Comparison of ENCODE assay signal across 17 cellular contexts in genomic region chr3:112948346-112948838, GRCh38. TPM values are rescaled to one million over a fixed set of nuclear protein-coding genes. Genes with fewer than 3 reads are reported as not detected.
DNase-seq lines count a peak whose midpoint lies in the region; ATAC-seq and TF ChIP-seq lines count a peak whose summit lies in the region.
"Had no signal": no experiment of that assay in that cellular context is flagged by ENCODE, and none has a peak within 500 bp of the region (broad histone marks: within the 10 kb centered on the region; RNA-seq: fewer than 3 reads in every experiment).

No MANE protein-coding gene starts in this region.

- no TSS peak for BruUV-seq in PC-9 (replicated peaks; lab: Mats Ljungman, UMichigan)

- no peaks in the 10 kb centered on the region for H3K36me3 ChIP-seq in CD8-positive, alpha-beta T cell (ENCODE audit: insufficient read depth, low read length)
- no peaks in the 10 kb centered on the region for H3K36me3 ChIP-seq in GM23338 (ENCODE audit: insufficient read depth)
- H3K36me3 ChIP-seq in naive thymus-derived CD4-positive, alpha-beta T cell (ENCODE audit: control insufficient read depth in 2 of 3, insufficient read depth in 3 of 3, low read length in 3 of 3): peaks cover 0 to 4% (median 0%) of the 10 kb centered on the region in 3 experiments
- H3K36me3 ChIP-seq in PC-9 (ENCODE audit: low read depth): no peaks in the 10 kb centered on the region
- H3K36me3 ChIP-seq: BE2C had no signal

- H3K4me2 ChIP-seq in GM23338 (no peak overlapping the region), PC-9 (no peak overlapping the region)
- H3K4me2 ChIP-seq: A549 had no signal

- no peaks in the 10 kb centered on the region for H3K79me2 ChIP-seq in GM23338 (replicated peaks; ENCODE audit: insufficient read depth)
- H3K79me2 ChIP-seq in PC-9 (ENCODE audit: low read depth): no peaks in the 10 kb centered on the region

- in situ Hi-C loops in KBM-7 (cut with MboI; ENCODE audit: low pct_unique_long_range_greater_than_20kb, low sequenced_read_pairs): no loop called here

- peaks cover 18% of the 10 kb centered on the region for H3K4me1 Mint-ChIP-seq in CD8-positive, alpha-beta T cell (ENCODE audit: low read depth)
- H3K4me1 Mint-ChIP-seq in GM23338: peaks cover 6% of the 10 kb centered on the region; the same call in 2 of the 3 replicates
- H3K4me1 Mint-ChIP-seq in activated T-helper 17 cell treated with anti-CD3 and anti-CD28 coated beads, Interleukin-2, amount 50 U/mL, for 72 hours: peaks cover 15% of the 10 kb centered on the region
- peaks cover 0 to 53% (median 27%) of the 10 kb centered on the region in 7 donors for H3K4me1 Mint-ChIP-seq in naive thymus-derived CD4-positive, alpha-beta T cell
- H3K4me1 Mint-ChIP-seq in endothelial cell (ENCODE audit: unreplicated experiment): no peaks in the 10 kb centered on the region

- no peak for DNase-seq in CD8-positive, alpha-beta T cell
- peak; percentile 3 for DNase-seq in GM23338 (ENCODE audit: low spot score)
- DNase-seq in naive thymus-derived CD4-positive, alpha-beta T cell: no peak
- no peak for DNase-seq in KBM-7
- DNase-seq in PC-9: no peak
- no peak for DNase-seq in endothelial cell (ENCODE audit: low spot score)
- DNase-seq: BE2C, DMS53, HCEC 1CT, HFFc6 had no signal

- no peaks in the 10 kb centered on the region for H3K27me3 ChIP-seq in CD8-positive, alpha-beta T cell (ENCODE audit: insufficient read depth, low read length)
- no peaks in the 10 kb centered on the region for H3K27me3 ChIP-seq in GM23338 (ENCODE audit: insufficient read depth)
- no peaks in the 10 kb centered on the region for H3K27me3 ChIP-seq in naive thymus-derived CD4-positive, alpha-beta T cell (ENCODE audit: control insufficient read depth in 2 of 2, insufficient read depth in 2 of 2, low read length in 2 of 2)
- H3K27me3 ChIP-seq in PC-9 (ENCODE audit: insufficient read depth, low read depth): no peaks in the 10 kb centered on the region
- H3K27me3 ChIP-seq: BE2C had no signal

- CTCF ChIA-PET in CD8-positive, alpha-beta T cell (lab: Charles Lee): no interaction called here
- CTCF ChIA-PET in naive thymus-derived CD4-positive, alpha-beta T cell (lab: Charles Lee): no interaction called here
- CTCF ChIA-PET in PC-9 (lab: Charles Lee): no interaction called here

- H2AFZ ChIP-seq in GM23338 (no peak overlapping the region), PC-9 (no peak overlapping the region)

- no peak overlapping the region for H3K4me3 Mint-ChIP-seq in CD8-positive, alpha-beta T cell
- H3K4me3 Mint-ChIP-seq in GM23338 (no peak overlapping the region), endothelial cell (ENCODE audit: unreplicated experiment) (no peak overlapping the region)
- H3K4me3 Mint-ChIP-seq in activated T-helper 17 cell treated with anti-CD3 and anti-CD28 coated beads, Interleukin-2, amount 50 U/mL, for 72 hours: peak overlapping the region; percentile 34
- H3K4me3 Mint-ChIP-seq in naive thymus-derived CD4-positive, alpha-beta T cell: no peak overlapping the region
- H3K4me3 Mint-ChIP-seq: HFFc6 had no signal

- H3K9me3 ChIP-seq in CD8-positive, alpha-beta T cell (ENCODE audit: low read length): no peaks in the 10 kb centered on the region
- H3K9me3 ChIP-seq in naive thymus-derived CD4-positive, alpha-beta T cell (ENCODE audit: control insufficient read depth in 2 of 3, low read length in 3 of 3): no peaks in the 10 kb centered on the region
- no peaks in the 10 kb centered on the region for H3K9me3 ChIP-seq in PC-9 (ENCODE audit: insufficient read depth, low read depth)
- H3K9me3 ChIP-seq: BE2C had no signal

- no peak overlapping the region for H3K27ac ChIP-seq in CD8-positive, alpha-beta T cell (ENCODE audit: low read depth, low read length)
- no peak overlapping the region for H3K27ac ChIP-seq in GM23338 (ENCODE audit: low read depth)
- no peak overlapping the region for H3K27ac ChIP-seq in naive thymus-derived CD4-positive, alpha-beta T cell (ENCODE audit: low read depth, low read length)
- H3K27ac ChIP-seq in PC-9: no peak overlapping the region
- H3K27ac ChIP-seq: A549, C4-2B had no signal

- POLR2A ChIA-PET in CD8-positive, alpha-beta T cell (lab: Charles Lee): interaction anchor here (0.7 to 1.0 kb wide), 2 partner anchors 55 to 212 kb away, joined by 3 read pairs; no protein-coding TSS in a partner anchor
- POLR2A ChIA-PET in naive thymus-derived CD4-positive, alpha-beta T cell (lab: Charles Lee): no interaction called here
- POLR2A ChIA-PET in PC-9 (lab: Charles Lee; ENCODE audit: unreplicated experiment): interaction anchor here (0.6 kb wide), 1 partner anchor 11 kb away, joined by 3 read pairs; no protein-coding TSS in a partner anchor

- H3K9me3 Mint-ChIP-seq in CD8-positive, alpha-beta T cell: peaks cover 25% of the 10 kb centered on the region
- H3K9me3 Mint-ChIP-seq in GM23338: peaks cover 6% of the 10 kb centered on the region; the same call in 2 of the 3 replicates
- no peaks in the 10 kb centered on the region for H3K9me3 Mint-ChIP-seq in activated T-helper 17 cell treated with anti-CD3 and anti-CD28 coated beads, Interleukin-2, amount 50 U/mL, for 72 hours
- H3K9me3 Mint-ChIP-seq in naive thymus-derived CD4-positive, alpha-beta T cell: peaks cover 2 to 50% (median 19%) of the 10 kb centered on the region in 11 donors
- no peaks in the 10 kb centered on the region for H3K9me3 Mint-ChIP-seq in endothelial cell (ENCODE audit: unreplicated experiment)
- H3K9me3 Mint-ChIP-seq: HFFc6 had no signal

- H3K9me2 ChIP-seq in GM23338 (ENCODE audit: insufficient read depth): no peaks in the 10 kb centered on the region
- H3K9me2 ChIP-seq in PC-9 (ENCODE audit: insufficient read depth): no peaks in the 10 kb centered on the region

- H3F3A ChIP-seq in GM23338 (replicated peaks; ENCODE audit: low read depth) (no peaks in the 10 kb centered on the region), PC-9 (ENCODE audit: insufficient read depth, low read depth) (no peaks in the 10 kb centered on the region)

- peak overlapping the region; percentile 29 for H3K27ac Mint-ChIP-seq in CD8-positive, alpha-beta T cell
- H3K27ac Mint-ChIP-seq in GM23338 (no peak overlapping the region), endothelial cell (ENCODE audit: unreplicated experiment) (no peak overlapping the region)
- H3K27ac Mint-ChIP-seq in activated T-helper 17 cell treated with anti-CD3 and anti-CD28 coated beads, Interleukin-2, amount 50 U/mL, for 72 hours: peak overlapping the region; percentile 46
- H3K27ac Mint-ChIP-seq in naive thymus-derived CD4-positive, alpha-beta T cell: peak overlapping the region in 8 of 9 donors; percentile 16 to 80 (median 54)
- H3K27ac Mint-ChIP-seq: HFFc6 had no signal

- intact Hi-C loops in CD8-positive, alpha-beta T cell (cut with DNase I, micrococcal nuclease): no loop called here
- intact Hi-C loops in naive thymus-derived CD4-positive, alpha-beta T cell (cut with micrococcal nuclease): loop anchor here in 1 of 2 donors (5.0 kb wide), 1 partner anchor 41 kb away; no protein-coding TSS in a partner anchor
- intact Hi-C loops in PC-9 (cut with micrococcal nuclease; ENCODE audit: unreplicated experiment): no loop called here

- ATAC-seq in CD8-positive, alpha-beta T cell: no peak
- ATAC-seq in GM23338: peak; percentile 56
- no peak for ATAC-seq in activated T-helper 17 cell treated with anti-CD3 and anti-CD28 coated beads, Interleukin-2, amount 50 U/mL, for 72 hours (replicated peaks)
- no peak for ATAC-seq in naive thymus-derived CD4-positive, alpha-beta T cell
- ATAC-seq in GM18519 (IDR thresholded peaks at IDR 0.05; ENCODE audit: low FRiP score, unreplicated experiment): no peak
- ATAC-seq: A549, K562 had no signal

- TF ChIP-seq CTCF in CD8-positive, alpha-beta T cell (IDR thresholded peaks at IDR 0.05): no peak
- TF ChIP-seq CTCF in GM23338 (conservative IDR thresholded peaks at IDR 0.05; ENCODE audit: low read depth in 2 of 2): no peak
- no peak for TF ChIP-seq CTCF in PC-9 (conservative IDR thresholded peaks at IDR 0.05)
- no peak for TF ChIP-seq CTCF in endothelial cell (IDR thresholded peaks at IDR 0.05; ENCODE audit: unreplicated experiment)

- H4K20me1 ChIP-seq in GM23338 (replicated peaks; ENCODE audit: insufficient read depth) (no peaks in the 10 kb centered on the region), PC-9 (ENCODE audit: insufficient read depth) (no peaks in the 10 kb centered on the region)

- no peak overlapping the region for H3K4me3 ChIP-seq in CD8-positive, alpha-beta T cell (ENCODE audit: low read depth, low read length)
- no peak overlapping the region for H3K4me3 ChIP-seq in GM23338
- H3K4me3 ChIP-seq in naive thymus-derived CD4-positive, alpha-beta T cell (ENCODE audit: low read length): no peak overlapping the region
- no peak overlapping the region for H3K4me3 ChIP-seq in PC-9
- H3K4me3 ChIP-seq: A549, K562 had no signal

- peaks cover 46% of the 10 kb centered on the region for H3K36me3 Mint-ChIP-seq in CD8-positive, alpha-beta T cell
- H3K36me3 Mint-ChIP-seq in GM23338 (ENCODE audit: low read depth) (no peaks in the 10 kb centered on the region), endothelial cell (ENCODE audit: low read depth, unreplicated experiment) (no peaks in the 10 kb centered on the region)
- peaks cover 36% of the 10 kb centered on the region for H3K36me3 Mint-ChIP-seq in activated T-helper 17 cell treated with anti-CD3 and anti-CD28 coated beads, Interleukin-2, amount 50 U/mL, for 72 hours (ENCODE audit: low read depth)
- H3K36me3 Mint-ChIP-seq in naive thymus-derived CD4-positive, alpha-beta T cell: peaks cover 12 to 72% (median 60%) of the 10 kb centered on the region in 5 donors

- no peaks in the 10 kb centered on the region for H3K4me1 ChIP-seq in CD8-positive, alpha-beta T cell (ENCODE audit: insufficient read depth, low read length)
- H3K4me1 ChIP-seq in GM23338 (ENCODE audit: insufficient read depth) (no peaks in the 10 kb centered on the region), PC-9 (replicated peaks; ENCODE audit: insufficient read depth) (no peaks in the 10 kb centered on the region)
- no peaks in the 10 kb centered on the region for H3K4me1 ChIP-seq in naive thymus-derived CD4-positive, alpha-beta T cell (ENCODE audit: control insufficient read depth in 2 of 2, insufficient read depth in 2 of 2, low read length in 2 of 2)
- H3K4me1 ChIP-seq: A549, BE2C had no signal

- H3K27me3 Mint-ChIP-seq in CD8-positive, alpha-beta T cell (ENCODE audit: low read depth): no peaks in the 10 kb centered on the region
- H3K27me3 Mint-ChIP-seq in GM23338 (ENCODE audit: insufficient read depth, low read depth, poor library complexity): no peaks in the 10 kb centered on the region
- H3K27me3 Mint-ChIP-seq in activated T-helper 17 cell treated with anti-CD3 and anti-CD28 coated beads, Interleukin-2, amount 50 U/mL, for 72 hours: no peaks in the 10 kb centered on the region
- H3K27me3 Mint-ChIP-seq in naive thymus-derived CD4-positive, alpha-beta T cell: no peaks in the 10 kb centered on the region
- H3K27me3 Mint-ChIP-seq in endothelial cell (ENCODE audit: unreplicated experiment): peaks cover 1% of the 10 kb centered on the region

RNA-seq across cellular contexts. Expression of gene CD200R1, which starts 26.5 kb away (rescaled TPM):
- 1 to 10 TPM; 1.5 to 2.2 TPM for total RNA-seq in CD8-positive, alpha-beta T cell
- 0.12 and 0.28 TPM in 2 replicates for total RNA-seq in GM23338 (2014; rRNA removed; shearing (Covaris generic))
- 0.18 and 0.35 TPM in 2 replicates for polyA plus RNA-seq in GM23338 (2016; fragmentation: Nextera tagmentation; extraction: Ambion mirVana)
- total RNA-seq in activated T-helper 17 cell treated with anti-CD3 and anti-CD28 coated beads, Interleukin-2, amount 50 U/mL, for 72 hours: 1 to 10 TPM; 5.7 to 6.7 TPM
- total RNA-seq in naive thymus-derived CD4-positive, alpha-beta T cell: 10 to 100 TPM; 11.2 to 22.9 (median 17.8) TPM
- 10 to 100 TPM; 18.8 to 20.9 TPM for polyA plus RNA-seq in naive thymus-derived CD4-positive, alpha-beta T cell
- total RNA-seq in PC-9 (2021) (0.20 and 0.63 TPM in 2 replicates), endothelial cell (ENCODE audit: unreplicated experiment) (0.18 TPM)
- total RNA-seq: H4, HFFc6 had no signal
- polyA plus RNA-seq: AG04450 had no signal

RNA-seq across cellular contexts. Expression of gene GTPBP8, which starts 42.4 kb away (rescaled TPM):
- 10 to 100 TPM; 20.1 to 22.3 TPM for total RNA-seq in CD8-positive, alpha-beta T cell
- 18.7 and 47.1 TPM in 2 replicates for total RNA-seq in GM23338 (2014; rRNA removed; shearing (Covaris generic))
- polyA plus RNA-seq in GM23338 (2016; fragmentation: Nextera tagmentation; extraction: Ambion mirVana): 36.8 and 39.9 TPM in 2 replicates
- total RNA-seq in activated T-helper 17 cell treated with anti-CD3 and anti-CD28 coated beads, Interleukin-2, amount 50 U/mL, for 72 hours: 10 to 100 TPM; 18.8 to 23.6 TPM
- total RNA-seq in naive thymus-derived CD4-positive, alpha-beta T cell: 10 to 100 TPM; 12.6 to 49.1 (median 26.4) TPM
- 10 to 100 TPM; 31.1 to 32.8 TPM for polyA plus RNA-seq in naive thymus-derived CD4-positive, alpha-beta T cell
- total RNA-seq in PC-9 (2021) (27.9 and 34.3 TPM in 2 replicates), endothelial cell (ENCODE audit: unreplicated experiment) (19.4 TPM)

Comparison
In these comparisons a context has a peak if more than half of its experiments do, and no peak if none do; other contexts are left out.
1. H3K27ac Mint-ChIP-seq: peak in CD8-positive, alpha-beta T cell (single experiment), activated T-helper 17 cell treated with anti-CD3 and anti-CD28 coated beads, Interleukin-2, amount 50 U/mL, for 72 hours (single experiment) and naive thymus-derived CD4-positive, alpha-beta T cell (8 of 9); none in GM23338 (single experiment) and endothelial cell (single experiment).